13 cellular contexts compared by ENCODE assay signal in genomic region chr18:76708036-76708726, GRCh38.
"Had no signal": no experiment of that assay in that cellular context is flagged by ENCODE, and none has a peak within 500 bp of the region (broad histone marks: within the 10 kb centered on the region; RNA-seq: fewer than 3 reads in every experiment).

No MANE protein-coding gene starts in this region.

- H3K36me3 Mint-ChIP-seq: natural killer cell had no signal

- H3K4me3 Mint-ChIP-seq: activated naive CD8-positive, alpha-beta T cell treated with anti-CD3 and anti-CD28 coated beads, Interleukin-2, amount 50 U/mL, for 24 hours; activated T-helper 1 cell treated with anti-CD3 and anti-CD28 coated beads, Interleukin-12 subunit alpha, Interleukin-12 subunit beta, Interleukin-2, Interleukin-4 antibody, amounts not matched to agents 30 ng/mL and 10 ng/mL and 1 ng/mL, durations not matched to agents 14 hours and 24 hours and 36 hours; natural killer cell had no signal

- H3K4me1 Mint-ChIP-seq: natural killer cell had no signal

- H3K27ac Mint-ChIP-seq: activated naive CD8-positive, alpha-beta T cell treated with anti-CD3 and anti-CD28 coated beads, Interleukin-2, amount 50 U/mL, for 24 hours; activated T-helper 1 cell treated with anti-CD3 and anti-CD28 coated beads, Interleukin-12 subunit alpha, Interleukin-12 subunit beta, Interleukin-2, Interleukin-4 antibody, amounts not matched to agents 30 ng/mL and 10 ng/mL and 1 ng/mL, durations not matched to agents 14 hours and 24 hours and 36 hours; natural killer cell had no signal

- H3K4me1 ChIP-seq: ascending aorta had no signal

- H3K36me3 ChIP-seq: ascending aorta, thyroid gland had no signal

- H3K27me3 ChIP-seq: ascending aorta, thyroid gland had no signal

- H3K9me3 ChIP-seq: ascending aorta, thyroid gland had no signal

- DNase-seq: activated CD4-positive, alpha-beta T cell treated with anti-CD3 and anti-CD28 coated beads, Interleukin-2, amount 50 U/mL, for 48 hours; activated CD4-positive, CD25-positive, alpha-beta regulatory T cell; activated naive CD4-positive, alpha-beta T cell treated with Interleukin-2 at 50 U/mL for 16 hours; activated naive CD8-positive, alpha-beta T cell treated with anti-CD3 and anti-CD28 coated beads, Interleukin-2, amount 50 U/mL, for 24 hours; dorsolateral prefrontal cortex; natural killer cell; stimulated activated CD4-positive, alpha-beta T cell treated with anti-CD3 and anti-CD28 coated beads, Interleukin-4, amount 100 ng/mL, for 1 hour; T-helper 2 cell; thyroid gland had no signal

- H3K9me3 Mint-ChIP-seq: activated naive CD8-positive, alpha-beta T cell treated with anti-CD3 and anti-CD28 coated beads, Interleukin-2, amount 50 U/mL, for 24 hours; activated T-helper 1 cell treated with anti-CD3 and anti-CD28 coated beads, Interleukin-12 subunit alpha, Interleukin-12 subunit beta, Interleukin-2, Interleukin-4 antibody, amounts not matched to agents 30 ng/mL and 10 ng/mL and 1 ng/mL, durations not matched to agents 14 hours and 24 hours and 36 hours; natural killer cell had no signal

- H3K27ac ChIP-seq: ascending aorta, dorsolateral prefrontal cortex, thyroid gland had no signal

- H3K4me3 ChIP-seq: ascending aorta, dorsolateral prefrontal cortex, lung, thyroid gland had no signal

- ATAC-seq: activated naive CD8-positive, alpha-beta T cell treated with anti-CD3 and anti-CD28 coated beads, Interleukin-2, amount 50 U/mL, for 24 hours; esophagus mucosa; natural killer cell had no signal
